Comparison of ENCODE assay signal across 9 cellular contexts in the genomic region with DNA sequence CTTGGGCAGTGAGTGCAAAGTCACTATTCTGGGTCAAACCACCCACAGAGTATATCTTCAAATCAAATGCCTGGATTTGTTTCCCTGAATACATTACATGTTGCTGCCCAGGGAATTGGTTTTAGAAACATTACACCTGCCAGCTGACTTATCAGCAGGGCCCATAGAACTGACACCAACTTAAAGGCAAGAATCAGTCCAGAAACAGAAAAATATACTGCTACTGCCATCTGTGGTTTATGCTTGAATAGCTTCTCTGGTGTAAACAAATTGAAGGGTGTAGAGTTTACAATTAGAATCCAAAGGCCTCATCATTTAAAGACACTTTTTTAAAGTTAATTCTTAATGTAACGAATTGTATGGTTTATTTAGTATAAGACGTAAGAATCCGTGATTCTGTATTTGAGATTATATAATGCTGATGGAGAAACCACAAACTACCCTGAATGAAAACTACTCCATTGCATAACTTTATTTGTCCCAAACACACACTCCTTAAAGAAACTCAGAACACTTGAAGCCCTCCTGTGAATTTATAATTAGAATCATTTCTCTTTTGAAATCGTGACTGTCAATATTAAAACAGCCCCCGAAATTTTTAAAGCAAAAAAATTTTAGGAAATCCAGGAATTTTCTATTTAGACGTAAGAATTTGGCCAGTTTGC. TPM values are rescaled to one million over a fixed set of nuclear protein-coding genes. Genes with fewer than 3 reads are reported as not detected.
DNase-seq lines count a peak whose midpoint lies in the region; ATAC-seq and TF ChIP-seq lines count a peak whose summit lies in the region.
"Had no signal": no experiment of that assay in that cellular context is flagged by ENCODE, and none has a peak within 500 bp of the region (broad histone marks: within the 10 kb centered on the region; RNA-seq: fewer than 3 reads in every experiment).

No MANE protein-coding gene starts in this region.

- H3K36me3 Mint-ChIP-seq in activated T-cell treated with anti-CD3 and anti-CD28 coated beads, Interleukin-2, amount 50 U/mL, for 72 hours (ENCODE audit: insufficient read depth in 2 of 2): peaks cover 3% of the 10 kb centered on the region in 2 donors

- H3F3A ChIP-seq in GM23248 (ENCODE audit: insufficient read depth): no peaks in the 10 kb centered on the region; the same call in 1 of the 2 replicates

- no peaks in the 10 kb centered on the region for H3K9me3 Mint-ChIP-seq in activated T-cell treated with anti-CD3 and anti-CD28 coated beads, Interleukin-2, amount 50 U/mL, for 72 hours

- H3K4me1 Mint-ChIP-seq in activated T-cell treated with anti-CD3 and anti-CD28 coated beads, Interleukin-2, amount 50 U/mL, for 72 hours (ENCODE audit: low read depth): peaks cover 11% of the 10 kb centered on the region

- in situ Hi-C loops in GM23248 (cut with MboI): no loop called here

- no peaks in the 10 kb centered on the region for H3K9me2 ChIP-seq in GM23248 (ENCODE audit: insufficient read depth)

- H3K4me2 ChIP-seq in GM23248 (ENCODE audit: unreplicated experiment): no peak overlapping the region

- H4K20me1 ChIP-seq in GM23248 (ENCODE audit: insufficient read depth): no peaks in the 10 kb centered on the region

- H2AFZ ChIP-seq in GM23248: no peak overlapping the region

- WGBS in GM23248 (ENCODE audit: low coverage in 1 of 2, low lambda C conversion rate in 2 of 2, missing lambda C conversion rate in 2 of 2), 2 experiments: 71 to 74% methylated on average over 6 of the region's 6 CpGs

- no peak overlapping the region for H3K27ac Mint-ChIP-seq in activated T-cell treated with anti-CD3 and anti-CD28 coated beads, Interleukin-2, amount 50 U/mL, for 72 hours

- DNase-seq in GM23248 (peak; percentile 39), RWPE2 (ENCODE audit: low spot score) (no peak), left kidney (ENCODE audit: low read depth, low spot score) (peak; percentile 39), NCI-H187 treated with DMSO at 0.1 percent for 48 hours (lab: John Stamatoyannopoulos, UW) (no peak)
- DNase-seq in activated T-cell treated with anti-CD3 and anti-CD28 coated beads, Interleukin-2, amount 50 U/mL, for 72 hours: no peak
- DNase-seq: head of caudate nucleus had no signal

- H3K27ac ChIP-seq in C4-2B (no peak overlapping the region), GM23248 (no peak overlapping the region), RWPE2 (ENCODE audit: poor library complexity, severe bottlenecking) (no peak overlapping the region)

- H3K27me3 ChIP-seq in GM23248 (replicated peaks; ENCODE audit: insufficient read depth): peaks cover 92% of the 10 kb centered on the region
- no peaks in the 10 kb centered on the region for H3K27me3 ChIP-seq in RWPE2 (ENCODE audit: insufficient read depth, poor library complexity, severe bottlenecking)

- peak; percentile 56 for TF ChIP-seq CTCF in C4-2B (conservative IDR thresholded peaks at IDR 0.05)
- peak; percentile 58 for TF ChIP-seq CTCF in RWPE2 (IDR thresholded peaks at IDR 0.05; ENCODE audit: poor library complexity, severe bottlenecking)

- ATAC-seq in RWPE2 (ENCODE audit: low read depth) (no peak; the same call in 2 of the 3 replicates), HG03135 (IDR thresholded peaks at IDR 0.05; ENCODE audit: unreplicated experiment) (no peak), HG03354 (IDR thresholded peaks at IDR 0.05; ENCODE audit: poor library complexity, severe bottlenecking, unreplicated experiment) (no peak)
- no peak for ATAC-seq in activated T-cell treated with anti-CD3 and anti-CD28 coated beads, Interleukin-2, amount 50 U/mL, for 72 hours (replicated peaks in 1 of 2)

- no peak overlapping the region for H3K9ac ChIP-seq in GM23248

- H3K9me3 ChIP-seq in GM23248 (ENCODE audit: low read depth) (no peaks in the 10 kb centered on the region), RWPE2 (ENCODE audit: severe bottlenecking) (no peaks in the 10 kb centered on the region)

- H3K79me2 ChIP-seq in GM23248 (ENCODE audit: insufficient read depth): no peaks in the 10 kb centered on the region

- no peak overlapping the region for H3K4me3 Mint-ChIP-seq in activated T-cell treated with anti-CD3 and anti-CD28 coated beads, Interleukin-2, amount 50 U/mL, for 72 hours

- H3K4me3 ChIP-seq in GM23248: no peak overlapping the region
- no peak overlapping the region for H3K4me3 ChIP-seq in RWPE2 (ENCODE audit: severe bottlenecking)

- H3K36me3 ChIP-seq in GM23248 (ENCODE audit: low read depth) (no peaks in the 10 kb centered on the region), RWPE2 (ENCODE audit: low read depth) (no peaks in the 10 kb centered on the region)

- peaks cover 67% of the 10 kb centered on the region for H3K27me3 Mint-ChIP-seq in activated T-cell treated with anti-CD3 and anti-CD28 coated beads, Interleukin-2, amount 50 U/mL, for 72 hours (ENCODE audit: low read depth)

- H3K4me1 ChIP-seq in GM23248 (ENCODE audit: insufficient read depth) (no peaks in the 10 kb centered on the region), RWPE2 (ENCODE audit: insufficient read depth, poor library complexity, severe bottlenecking) (peaks cover 15% of the 10 kb centered on the region)

RNA-seq across cellular contexts. Expression of a gene that starts 6.2 kb away (rescaled TPM):
- not detected in 2 replicates for total RNA-seq in GM23248 (2014; rRNA removed; shearing (Covaris generic))
- 0.06 and 0.16 TPM in 2 replicates for polyA plus RNA-seq in GM23248 (2016; fragmentation: Nextera tagmentation; extraction: Ambion mirVana)
- total RNA-seq in activated T-cell treated with anti-CD3 and anti-CD28 coated beads, Interleukin-2, amount 50 U/mL, for 72 hours: 1 to 10 TPM; 2.9 to 4.0 TPM

RNA-seq across cellular contexts. Expression of a gene that starts 12.0 kb away (rescaled TPM):
- total RNA-seq in GM23248 (2014; rRNA removed; shearing (Covaris generic)): 0.11 and 0.38 TPM in 2 replicates
- polyA plus RNA-seq in GM23248 (2016; fragmentation: Nextera tagmentation; extraction: Ambion mirVana): 0.08 and 0.14 TPM in 2 replicates
- not detected for total RNA-seq in activated T-cell treated with anti-CD3 and anti-CD28 coated beads, Interleukin-2, amount 50 U/mL, for 72 hours

Comparison
In these comparisons a context has a peak if more than half of its experiments do, and no peak if none do; other contexts are left out.
1. DNase-seq: peak in GM23248 (single experiment) and left kidney (single experiment); none in RWPE2 (single experiment), activated T-cell treated with anti-CD3 and anti-CD28 coated beads, Interleukin-2, amount 50 U/mL, for 72 hours (0 of 2) and NCI-H187 treated with DMSO at 0.1 percent for 48 hours (single experiment).